In genomic region chr12:109744991-109745942, GRCh38 we compare ENCODE assay signal across 14 cellular contexts. TPM values are rescaled to one million over a fixed set of nuclear protein-coding genes. Genes with fewer than 3 reads are reported as not detected.
DNase-seq lines count a peak whose midpoint lies in the region; ATAC-seq and TF ChIP-seq lines count a peak whose summit lies in the region.
"Had no signal": no experiment of that assay in that cellular context is flagged by ENCODE, and none has a peak within 500 bp of the region (broad histone marks: within the 10 kb centered on the region; RNA-seq: fewer than 3 reads in every experiment).

No MANE protein-coding gene starts in this region.

- peak; percentile 0 for DNase-seq in left ventricle myocardium inferior
- DNase-seq in right atrium auricular region (ENCODE audit: low spot score), result no peak
- peak in 2 of 3 donors; percentile 34 to 45 for DNase-seq in Peyer's patch
- peak in 2 of 3 donors; percentile 9 to 19 for DNase-seq in right cardiac atrium
- DNase-seq in CD1c-positive myeloid dendritic cell (ENCODE audit: extremely low spot score), result no peak
- no peak for DNase-seq in activated T-cell treated with anti-CD3 and anti-CD28 coated beads for 4 hours
- DNase-seq: NCI-H446; stimulated activated CD4-positive, alpha-beta T cell treated with anti-CD3 and anti-CD28 coated beads, Interleukin-4, amount 100 ng/mL, for 1 hour; stimulated activated naive CD4-positive, alpha-beta T cell treated with Interleukin-2 at 50 U/mL for 16 hours had no signal

- H3K27ac ChIP-seq in left ventricle myocardium inferior (replicated peaks), result no peak overlapping the region
- no peak overlapping the region for H3K27ac ChIP-seq in right atrium auricular region
- no peak overlapping the region for H3K27ac ChIP-seq in Peyer's patch
- no peak overlapping the region for H3K27ac ChIP-seq in right cardiac atrium (ENCODE audit: low read length)
- H3K27ac ChIP-seq: hepatocyte, psoas muscle, RWPE1 had no signal

- H3K36me3 ChIP-seq in left ventricle myocardium inferior (no peaks in the 10 kb centered on the region), right atrium auricular region (no peaks in the 10 kb centered on the region), Peyer's patch (no peaks in the 10 kb centered on the region)

- H3K9me3 ChIP-seq in left ventricle myocardium inferior (replicated peaks) (no peaks in the 10 kb centered on the region), right atrium auricular region (no peaks in the 10 kb centered on the region), Peyer's patch (no peaks in the 10 kb centered on the region), right cardiac atrium (ENCODE audit: control insufficient read depth, low read length) (no peaks in the 10 kb centered on the region)
- H3K9me3 ChIP-seq: psoas muscle had no signal

- H3K27me3 ChIP-seq in left ventricle myocardium inferior (ENCODE audit: low read depth) (no peaks in the 10 kb centered on the region), right atrium auricular region (no peaks in the 10 kb centered on the region), Peyer's patch (no peaks in the 10 kb centered on the region), right cardiac atrium (ENCODE audit: control insufficient read depth, insufficient read depth) (no peaks in the 10 kb centered on the region)
- H3K27me3 ChIP-seq: hepatocyte had no signal

- intact Hi-C loops in left ventricle myocardium inferior (cut with micrococcal nuclease) (no loop called here), right cardiac atrium (cut with DNase I) (no loop called here)

- no peak for ATAC-seq in right cardiac atrium
- no peak for ATAC-seq in HG02884 (IDR thresholded peaks at IDR 0.05; ENCODE audit: unreplicated experiment)
- ATAC-seq in HG03565 (IDR thresholded peaks at IDR 0.05; ENCODE audit: unreplicated experiment), result no peak
- ATAC-seq: psoas muscle had no signal

- H3K4me3 ChIP-seq in left ventricle myocardium inferior, result no peak overlapping the region
- no peak overlapping the region for H3K4me3 ChIP-seq in right atrium auricular region
- H3K4me3 ChIP-seq in Peyer's patch, result no peak overlapping the region
- H3K4me3 ChIP-seq in right cardiac atrium (ENCODE audit: low read length), result no peak overlapping the region
- H3K4me3 ChIP-seq: hepatocyte, psoas muscle had no signal

- H3K4me1 ChIP-seq in left ventricle myocardium inferior (peaks cover 4% of the 10 kb centered on the region), right atrium auricular region (peaks cover 0 to 4% of the 10 kb centered on the region in 2 donors), Peyer's patch (peaks cover 0 to 25% (median 1%) of the 10 kb centered on the region in 4 donors), right cardiac atrium (ENCODE audit: control insufficient read depth, insufficient read depth, low read length) (peaks cover 5% of the 10 kb centered on the region)
- H3K4me1 ChIP-seq: psoas muscle had no signal

- no peak for TF ChIP-seq POLR2A in Peyer's patch (IDR thresholded peaks at IDR 0.05)

- no peak for TF ChIP-seq CTCF in left ventricle myocardium inferior (IDR thresholded peaks at IDR 0.05; ENCODE audit: borderline replicate concordance)
- no peak for TF ChIP-seq CTCF in right atrium auricular region (IDR thresholded peaks at IDR 0.05)
- TF ChIP-seq CTCF in Peyer's patch (IDR thresholded peaks at IDR 0.05), result no peak

- 58% methylated on average over 8 of the region's 8 CpGs for WGBS in right cardiac atrium

RNA-seq across cellular contexts. Expression of gene FAM222A, which starts 31.6 kb away (rescaled TPM):
- total RNA-seq in left ventricle myocardium inferior (20.0 TPM), right atrium auricular region (10 to 100 TPM; 23.6 to 32.4 TPM), Peyer's patch (10 to 100 TPM in 1 of 4 donors, 1 to 10 TPM in 3; 3.9 to 26.1 (median 7.0) TPM), right cardiac atrium (10 to 100 TPM in 2 of 4 donors, 1 to 10 TPM in 2; 9.3 to 16.4 (median 10.0) TPM)
- polyA plus RNA-seq in right cardiac atrium, result 14.8 TPM

Comparison
In these comparisons a context has a peak if more than half of its experiments do, and no peak if none do; other contexts are left out.
1. DNase-seq: peak in left ventricle myocardium inferior (single experiment), Peyer's patch (2 of 3) and right cardiac atrium (2 of 3); none in right atrium auricular region (single experiment), CD1c-positive myeloid dendritic cell (single experiment) and activated T-cell treated with anti-CD3 and anti-CD28 coated beads for 4 hours (single experiment).